ENCODE assay signal across 24 cellular contexts in genomic region chr11:36485296-36485870, GRCh38. TPM values are rescaled to one million over a fixed set of nuclear protein-coding genes. Genes with fewer than 3 reads are reported as not detected.
A peak's percentile ranks its signal among the peaks of the same experiment; 100 is the strongest.
DNase-seq lines count a peak whose midpoint lies in the region; ATAC-seq, FAIRE-seq and TF ChIP-seq lines count a peak whose summit lies in the region.
"Had no signal": no experiment of that assay in that cellular context is flagged by ENCODE, and none has a peak within 500 bp of the region (broad histone marks: within the 10 kb centered on the region; RNA-seq: fewer than 3 reads in every experiment).

No MANE protein-coding gene starts in this region.

- H3K27ac ChIP-seq in A673 (ENCODE audit: low read depth, low read length, poor library complexity, severe bottlenecking), result peak overlapping the region; percentile 4
- H3K27ac ChIP-seq in left lung, result no peak overlapping the region
- peak overlapping the region in 5 of 8 donors; percentile 1 to 34 (median 14) for H3K27ac ChIP-seq in spleen
- H3K27ac ChIP-seq: Peyer's patch, SK-N-MC had no signal

- no TSS peak for BruUV-seq in A673 (replicated peaks; lab: Mats Ljungman, UMichigan)

- no peaks in the 10 kb centered on the region for H3K9me3 ChIP-seq in A673 (ENCODE audit: low read depth, low read length, poor library complexity, severe bottlenecking)
- H3K9me3 ChIP-seq in left lung, result no peaks in the 10 kb centered on the region
- no peaks in the 10 kb centered on the region for H3K9me3 ChIP-seq in spleen
- H3K9me3 ChIP-seq: Peyer's patch had no signal

- CTCF ChIA-PET in A673 (lab: Charles Lee), result no interaction called here

- H3K36me3 ChIP-seq in A673 (ENCODE audit: insufficient read depth, low read length, poor library complexity, severe bottlenecking), result peaks cover 25% of the 10 kb centered on the region
- H3K36me3 ChIP-seq in left lung, result peaks cover 0 to 65% of the 10 kb centered on the region in 2 donors
- peaks cover 0 to 65% (median 32%) of the 10 kb centered on the region in 6 donors for H3K36me3 ChIP-seq in spleen

- 70 to 85% (median 83%) methylated on average over 6 of the region's 6 CpGs for WGBS in spleen, 5 donors

- intact Hi-C loops in A673 (cut with micrococcal nuclease; ENCODE audit: unreplicated experiment), result loop anchor here (5.0 kb wide), 2 partner anchors 113 to 663 kb away; no protein-coding TSS in a partner anchor
- intact Hi-C loops in left lung (cut with DNase I), result no loop called here
- intact Hi-C loops in spleen (cut with DNase I; ENCODE audit: low total_unique reads), result no loop called here

- FAIRE-seq in HTR-8/SVneo (lab: Jason Lieb, UNC), result peak; percentile 49
- FAIRE-seq: GM12891, GM19239 had no signal

- POLR2A ChIA-PET in A673 (lab: Charles Lee; ENCODE audit: low non-redundant PET), result no interaction called here

- no peak overlapping the region for H3K4me3 ChIP-seq in A673 (ENCODE audit: low read depth, low read length, poor library complexity, severe bottlenecking)
- H3K4me3 ChIP-seq in left lung, result no peak overlapping the region
- no peak overlapping the region for H3K4me3 ChIP-seq in spleen
- H3K4me3 ChIP-seq: Peyer's patch, SK-N-MC had no signal

- ATAC-seq in left lung (peak; percentile 37), HG03159 (IDR thresholded peaks at IDR 0.05; ENCODE audit: unreplicated experiment) (no peak), GM21447 (IDR thresholded peaks at IDR 0.05; ENCODE audit: unreplicated experiment) (no peak), HG02588 (IDR thresholded peaks at IDR 0.05; ENCODE audit: unreplicated experiment) (no peak)
- ATAC-seq: HCT116 had no signal

- TF ChIP-seq POLR2A in spleen (IDR thresholded peaks at IDR 0.05), result no peak

- H3K4me1 ChIP-seq in A673 (ENCODE audit: insufficient read depth, low read length, poor library complexity, severe bottlenecking) (peaks cover 43% of the 10 kb centered on the region), left lung (peaks cover 0 to 26% of the 10 kb centered on the region in 2 donors), spleen (peaks cover 17 to 54% (median 32%) of the 10 kb centered on the region in 6 donors)

- H3K27me3 ChIP-seq in A673 (replicated peaks; ENCODE audit: insufficient read depth, low read depth, low read length, poor library complexity) (no peaks in the 10 kb centered on the region), left lung (no peaks in the 10 kb centered on the region), spleen (replicated peaks in 1 of 7) (no peaks in the 10 kb centered on the region)
- H3K27me3 ChIP-seq: Peyer's patch had no signal

- DNase-seq in A673 (ENCODE audit: low spot score) (peak; percentile 90), HTR-8/SVneo (ENCODE audit: insufficient read length, low spot score) (no peak), left lung (no peak), spleen (no peak)
- DNase-seq: C1 segment of cervical spinal cord; Calu3; CD8-positive, alpha-beta memory T cell; DMS79 treated with DMSO at 0.1 percent for 48 hours; GF-D8; KG1; MM.1S; NCI-H2029; NCI-H446; NCI-H524 treated with DMSO at 0.1 percent for 48 hours; NCI-H82; Peyer's patch; SIG-M5 had no signal

- TF ChIP-seq CTCF in A673 (conservative IDR thresholded peaks at IDR 0.05; ENCODE audit: low read depth, low read length), result no peak
- no peak for TF ChIP-seq CTCF in left lung (IDR thresholded peaks at IDR 0.05)
- TF ChIP-seq CTCF in spleen (IDR thresholded peaks at IDR 0.05 in 8 of 11, conservative IDR thresholded peaks at IDR 0.05 in 3 of 11), result no peak

RNA-seq across cellular contexts. Expression of gene TRAF6, which starts 24.7 kb away (rescaled TPM):
- total RNA-seq in A673 (2021) (25.5 and 28.6 TPM in 2 replicates), left lung (10 to 100 TPM; 11.3 to 12.4 TPM), spleen (10 to 100 TPM; 18.5 to 26.1 (median 20.6) TPM)
- 1 to 10 TPM; 2.1 to 3.9 (median 2.7) TPM for polyA plus RNA-seq in spleen

Comparison
In these comparisons a context has a peak if more than half of its experiments do, and no peak if none do; other contexts are left out.
1. H3K27ac ChIP-seq: peak in A673 (single experiment) and spleen (5 of 8); none in left lung (0 of 2).